ENCODE assay signal across 22 cellular contexts in the genomic region with DNA sequence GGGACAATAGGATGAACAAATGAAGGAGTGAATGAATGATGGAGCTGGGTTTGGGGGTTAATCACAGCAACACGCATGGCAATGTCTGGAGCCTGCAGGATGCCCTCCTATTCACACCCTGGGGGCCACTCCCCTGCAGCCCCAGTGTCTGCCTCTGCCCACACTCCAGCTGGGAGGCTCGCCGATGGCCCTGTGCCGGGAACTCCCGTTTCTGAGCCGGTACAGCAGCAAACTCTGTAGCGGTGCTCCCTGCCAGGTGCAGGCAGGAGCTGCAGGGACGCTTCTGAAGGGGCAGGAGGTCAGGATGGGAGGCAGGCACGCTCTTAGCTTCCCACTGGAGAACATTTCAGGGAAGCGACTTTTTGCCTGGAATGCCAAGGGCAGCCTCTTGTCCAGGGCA. TPM values are rescaled to one million over a fixed set of nuclear protein-coding genes. Genes with fewer than 3 reads are reported as not detected.
DNase-seq lines count a peak whose midpoint lies in the region; ATAC-seq and TF ChIP-seq lines count a peak whose summit lies in the region.
"Had no signal": no experiment of that assay in that cellular context is flagged by ENCODE, and none has a peak within 500 bp of the region (broad histone marks: within the 10 kb centered on the region; RNA-seq: fewer than 3 reads in every experiment).

No MANE protein-coding gene starts in this region.

- H3K79me2 ChIP-seq in H9 (ENCODE audit: insufficient read depth, low read length): no peaks in the 10 kb centered on the region

- no peak for DNase-seq in H9
- no peak for DNase-seq in RWPE1 (ENCODE audit: low spot score)
- DNase-seq in left lung: peak in 1 of 2 donors; percentile 79
- DNase-seq in stimulated activated effector memory CD8-positive, alpha-beta T cell treated with anti-CD3 and anti-CD28 coated beads, Interleukin-12 subunit alpha, Interleukin-12 subunit beta, amount 100 ng/mL, for 72 hours (ENCODE audit: low spot score in 2 of 2): no peak
- no peak for DNase-seq in activated CD4-positive, alpha-beta memory T cell treated with anti-CD3 and anti-CD28 coated beads for 36 hours
- no peak for DNase-seq in T-helper 9 cell
- no peak for DNase-seq in endodermal cell
- DNase-seq: CD8-positive, alpha-beta memory T cell; GM23248; HCEC 1CT; Karpas-422; NCI-H1092 treated with DMSO at 0.1 percent for 48 hours; NCI-H1436 treated with DMSO at 0.1 percent for 48 hours; NCI-H1930; NCI-H2107; NCI-H748 treated with DMSO at 0.1 percent for 48 hours; NK-92 treated with Interleukin-12 subunit alpha and Interleukin-12 subunit beta, amount 100 ng/mL, for 24 hours; SHP77 treated with DMSO at 0.1 percent for 48 hours had no signal

- TF ChIP-seq CTCF in H9 (conservative IDR thresholded peaks at IDR 0.05) (no peak), RWPE1 (conservative IDR thresholded peaks at IDR 0.05; ENCODE audit: low read depth) (no peak), left lung (IDR thresholded peaks at IDR 0.05) (no peak), endodermal cell (conservative IDR thresholded peaks at IDR 0.05) (no peak)

- no peak overlapping the region for H2BK15ac ChIP-seq in H9 (ENCODE audit: low read depth, low read length)

- H2BK20ac ChIP-seq in H9 (ENCODE audit: low read depth, low read length, poor library complexity, severe bottlenecking): no peak overlapping the region

- POLR2A ChIA-PET in RWPE1 (lab: Yijun Ruan, JAX; ENCODE audit: low non-redundant PET): no interaction called here
- POLR2A ChIA-PET in activated CD4-positive, alpha-beta memory T cell treated with anti-CD3 and anti-CD28 coated beads for 36 hours (lab: Charles Lee): no interaction called here

- no peak overlapping the region for H3K4me3 Mint-ChIP-seq in H9
- H3K4me3 Mint-ChIP-seq in stimulated activated effector memory CD8-positive, alpha-beta T cell treated with anti-CD3 and anti-CD28 coated beads, Interleukin-12 subunit alpha, Interleukin-12 subunit beta, amount 100 ng/mL, for 72 hours: no peak overlapping the region
- no peak overlapping the region for H3K4me3 Mint-ChIP-seq in activated CD4-positive, alpha-beta memory T cell treated with anti-CD3 and anti-CD28 coated beads for 36 hours
- no peak overlapping the region for H3K4me3 Mint-ChIP-seq in endodermal cell
- H3K4me3 Mint-ChIP-seq: B cell; CD8-positive, alpha-beta memory T cell had no signal

- H2BK5ac ChIP-seq in H9 (ENCODE audit: insufficient read length, low read length): no peak overlapping the region

- H3K27ac Mint-ChIP-seq in H9 (no peak overlapping the region), endodermal cell (no peak overlapping the region)
- peak overlapping the region; percentile 14 for H3K27ac Mint-ChIP-seq in stimulated activated effector memory CD8-positive, alpha-beta T cell treated with anti-CD3 and anti-CD28 coated beads, Interleukin-12 subunit alpha, Interleukin-12 subunit beta, amount 100 ng/mL, for 72 hours
- no peak overlapping the region for H3K27ac Mint-ChIP-seq in activated CD4-positive, alpha-beta memory T cell treated with anti-CD3 and anti-CD28 coated beads for 36 hours
- H3K27ac Mint-ChIP-seq: B cell; CD8-positive, alpha-beta memory T cell had no signal

- H2AFZ ChIP-seq in H9 (ENCODE audit: low read length): no peak overlapping the region
- H2AFZ ChIP-seq: GM23248 had no signal

- no peak overlapping the region for H3K4me2 ChIP-seq in H9 (ENCODE audit: insufficient read depth, insufficient read length, low read length)

- H2AK5ac ChIP-seq in H9 (ENCODE audit: insufficient read length, low read length): no peak overlapping the region

- peaks cover 0 to 9% of the 10 kb centered on the region in 2 experiments; a peak in 2 of 5 replicates for H3K9me3 Mint-ChIP-seq in H9
- no peaks in the 10 kb centered on the region for H3K9me3 Mint-ChIP-seq in stimulated activated effector memory CD8-positive, alpha-beta T cell treated with anti-CD3 and anti-CD28 coated beads, Interleukin-12 subunit alpha, Interleukin-12 subunit beta, amount 100 ng/mL, for 72 hours
- no peaks in the 10 kb centered on the region for H3K9me3 Mint-ChIP-seq in activated CD4-positive, alpha-beta memory T cell treated with anti-CD3 and anti-CD28 coated beads for 36 hours
- H3K9me3 Mint-ChIP-seq in endodermal cell: no peaks in the 10 kb centered on the region

- H4K5ac ChIP-seq in H9 (ENCODE audit: insufficient read length, low read depth, low read length): no peak overlapping the region

- H3K9me3 ChIP-seq in H9 (ENCODE audit: control insufficient read depth, low read depth, low read length): no peaks in the 10 kb centered on the region
- H3K9me3 ChIP-seq in left lung: peaks cover 0 to 3% of the 10 kb centered on the region in 2 donors
- H3K9me3 ChIP-seq in endodermal cell (ENCODE audit: control insufficient read depth, low read length): no peaks in the 10 kb centered on the region

- H3K9ac ChIP-seq in H9 (ENCODE audit: extremely low read depth, insufficient read length, low read length): no peak overlapping the region
- H3K9ac ChIP-seq in endodermal cell (ENCODE audit: extremely low read depth, low read length, poor library complexity, severe bottlenecking): no peak overlapping the region
- H3K9ac ChIP-seq: GM23248 had no signal

- no peak overlapping the region for H4K91ac ChIP-seq in H9 (ENCODE audit: insufficient read length, low read depth, low read length)

- H3K27me3 ChIP-seq in H9 (ENCODE audit: insufficient read depth, low read length) (no peaks in the 10 kb centered on the region), left lung (no peaks in the 10 kb centered on the region), endodermal cell (ENCODE audit: control insufficient read depth, insufficient read depth, low read length, poor library complexity, severe bottlenecking) (no peaks in the 10 kb centered on the region)

- peaks cover 14 to 19% of the 10 kb centered on the region in 2 experiments for H3K4me1 Mint-ChIP-seq in H9
- no peaks in the 10 kb centered on the region for H3K4me1 Mint-ChIP-seq in stimulated activated effector memory CD8-positive, alpha-beta T cell treated with anti-CD3 and anti-CD28 coated beads, Interleukin-12 subunit alpha, Interleukin-12 subunit beta, amount 100 ng/mL, for 72 hours
- no peaks in the 10 kb centered on the region for H3K4me1 Mint-ChIP-seq in activated CD4-positive, alpha-beta memory T cell treated with anti-CD3 and anti-CD28 coated beads for 36 hours (ENCODE audit: low read depth)
- peaks cover 8% of the 10 kb centered on the region for H3K4me1 Mint-ChIP-seq in endodermal cell
- H3K4me1 Mint-ChIP-seq: B cell; CD8-positive, alpha-beta memory T cell had no signal

- intact Hi-C loops in left lung (cut with DNase I): no loop called here
- intact Hi-C loops in activated CD4-positive, alpha-beta memory T cell treated with anti-CD3 and anti-CD28 coated beads for 36 hours (cut with micrococcal nuclease): no loop called here

- no peak overlapping the region for H3K23ac ChIP-seq in H9 (ENCODE audit: insufficient read length, low read depth, low read length)

- no CpG with 5 or more reads among the region's 10 CpGs for WGBS in H9 (ENCODE audit: extremely low coverage, insufficient read length, low lambda C conversion rate)
- WGBS in endodermal cell (ENCODE audit: insufficient coverage in 1 of 2, insufficient read length in 1 of 2), 2 experiments: 88 to 90% methylated on average over 9 to 10 of the region's 10 CpGs

- no peak overlapping the region for H2BK120ac ChIP-seq in H9 (ENCODE audit: low read depth, low read length, poor library complexity, severe bottlenecking)

- no peak overlapping the region for H4K8ac ChIP-seq in H9 (replicated peaks; ENCODE audit: insufficient read length, low read depth, low read length)

- no peaks in the 10 kb centered on the region for H4K20me1 ChIP-seq in H9 (ENCODE audit: control insufficient read depth, insufficient read depth, insufficient read length)

- H3K23me2 ChIP-seq in H9 (ENCODE audit: insufficient read length, low read depth, low read length, poor library complexity, severe bottlenecking): no peaks in the 10 kb centered on the region

- CTCF ChIA-PET in RWPE1 (lab: Yijun Ruan, JAX): interaction anchor here (0.6 kb wide), 2 partner anchors 54 to 82 kb away, joined by 3 to 4 read pairs; no protein-coding TSS in a partner anchor
- CTCF ChIA-PET in activated CD4-positive, alpha-beta memory T cell treated with anti-CD3 and anti-CD28 coated beads for 36 hours (lab: Charles Lee): no interaction called here

- no peaks in the 10 kb centered on the region for H3K79me1 ChIP-seq in H9 (ENCODE audit: insufficient read depth, low read depth, low read length, poor library complexity, severe bottlenecking)

- H3K27ac ChIP-seq in H9 (ENCODE audit: insufficient read length, low read depth, low read length): no peak overlapping the region
- peak overlapping the region; percentile 98 for H3K27ac ChIP-seq in RWPE1
- no peak overlapping the region for H3K27ac ChIP-seq in left lung
- H3K27ac ChIP-seq in endodermal cell (ENCODE audit: low read depth, low read length): no peak overlapping the region
- H3K27ac ChIP-seq: C4-2B, HL-60 had no signal

- H3K4ac ChIP-seq in H9 (ENCODE audit: low read depth, low read length): no peak overlapping the region

- H2BK12ac ChIP-seq in H9 (ENCODE audit: insufficient read length, low read depth, low read length): no peak overlapping the region

- 0 out of 2 replicates have a peak overlapping the region, but pooled peaks have one; percentile 26 for H3K14ac ChIP-seq in H9 (ENCODE audit: insufficient read depth, low read length)

- H3K4me3 ChIP-seq in left lung (no peak overlapping the region), endodermal cell (ENCODE audit: low read length) (no peak overlapping the region)
- H3K4me3 ChIP-seq: GM23248 had no signal

- H3K27me3 Mint-ChIP-seq in H9 (ENCODE audit: low read depth) (peaks cover 5% of the 10 kb centered on the region; the same call in 1 of the 2 replicates), endodermal cell (ENCODE audit: insufficient read depth) (no peaks in the 10 kb centered on the region)
- no peaks in the 10 kb centered on the region for H3K27me3 Mint-ChIP-seq in activated CD4-positive, alpha-beta memory T cell treated with anti-CD3 and anti-CD28 coated beads for 36 hours

- H3K36me3 Mint-ChIP-seq in H9 (ENCODE audit: insufficient read depth in 1 of 3, low read depth in 3 of 3) (no peaks in the 10 kb centered on the region), endodermal cell (ENCODE audit: low read depth) (no peaks in the 10 kb centered on the region)
- no peaks in the 10 kb centered on the region for H3K36me3 Mint-ChIP-seq in stimulated activated effector memory CD8-positive, alpha-beta T cell treated with anti-CD3 and anti-CD28 coated beads, Interleukin-12 subunit alpha, Interleukin-12 subunit beta, amount 100 ng/mL, for 72 hours
- no peaks in the 10 kb centered on the region for H3K36me3 Mint-ChIP-seq in activated CD4-positive, alpha-beta memory T cell treated with anti-CD3 and anti-CD28 coated beads for 36 hours
- H3K36me3 Mint-ChIP-seq: CD8-positive, alpha-beta memory T cell had no signal

- no peak overlapping the region for H3T11ph ChIP-seq in H9 (ENCODE audit: low read length)

- ATAC-seq in left lung (peak; percentile 6), GM21529 (IDR thresholded peaks at IDR 0.05; ENCODE audit: unreplicated experiment) (no peak)
- no peak for ATAC-seq in stimulated activated effector memory CD8-positive, alpha-beta T cell treated with anti-CD3 and anti-CD28 coated beads, Interleukin-12 subunit alpha, Interleukin-12 subunit beta, amount 100 ng/mL, for 72 hours

- H3K4me1 ChIP-seq in H9 (ENCODE audit: insufficient read depth, low read length): no peaks in the 10 kb centered on the region
- H3K4me1 ChIP-seq in left lung: peaks cover 17 to 53% of the 10 kb centered on the region in 2 donors
- peaks cover 3% of the 10 kb centered on the region for H3K4me1 ChIP-seq in endodermal cell (ENCODE audit: control insufficient read depth, insufficient read depth, low read length)

- H3K18ac ChIP-seq in H9 (ENCODE audit: insufficient read length, low read depth, low read length): no peak overlapping the region

- no peak overlapping the region for H3K56ac ChIP-seq in H9 (ENCODE audit: insufficient read length, low read depth, low read length)

- H3K36me3 ChIP-seq in left lung (no peaks in the 10 kb centered on the region), endodermal cell (ENCODE audit: control insufficient read depth, insufficient read depth, low read length) (no peaks in the 10 kb centered on the region)

RNA-seq across cellular contexts. Expression of gene NCOR2, which starts 55.4 kb away (rescaled TPM):
- total RNA-seq in H9 (2021) (220 and 226 TPM in 2 replicates), left lung (100 to 1,000 TPM; 289 to 331 TPM), endodermal cell (100 to 1,000 TPM; 185 to 207 TPM)
- 10 to 100 TPM; 86.1 to 86.9 TPM for total RNA-seq in activated CD4-positive, alpha-beta memory T cell treated with anti-CD3 and anti-CD28 coated beads for 36 hours
- polyA plus RNA-seq in endodermal cell (2013, experiment 1 of 2): 112 TPM
- polyA plus RNA-seq in endodermal cell (2013, experiment 2 of 2): 110 TPM
